In the genomic region with DNA sequence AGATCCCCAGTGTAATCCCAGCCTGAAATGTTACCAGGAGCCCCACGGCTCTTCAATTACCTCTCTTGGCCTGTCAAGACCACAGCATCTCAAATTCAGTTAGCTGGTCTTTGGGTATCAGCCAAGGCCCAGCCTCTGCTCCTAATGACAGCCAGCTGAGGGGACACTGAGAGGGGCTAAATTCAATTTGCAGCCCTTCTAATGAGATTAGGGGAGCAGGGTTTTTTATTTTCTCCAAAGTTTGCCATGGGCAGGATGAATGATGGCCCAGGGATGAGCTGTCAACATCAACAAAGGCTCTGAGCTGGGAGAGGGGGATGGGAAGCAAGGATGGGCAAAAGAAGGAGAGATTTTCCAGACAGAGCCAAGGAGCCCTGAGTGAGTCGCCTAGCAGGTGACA, we compare ENCODE assay signal across 16 cellular contexts.
A peak's percentile ranks its signal among the peaks of the same experiment; 100 is the strongest.
DNase-seq lines count a peak whose midpoint lies in the region; TF ChIP-seq lines count a peak whose summit lies in the region.
"Had no signal": no experiment of that assay in that cellular context is flagged by ENCODE, and none has a peak within 500 bp of the region (broad histone marks: within the 10 kb centered on the region; RNA-seq: fewer than 3 reads in every experiment).

No MANE protein-coding gene starts in this region.

- no peak overlapping the region for H3K4me3 Mint-ChIP-seq in osteocyte (ENCODE audit: unreplicated experiment)
- H3K4me3 Mint-ChIP-seq: CD8-positive, alpha-beta T cell; GM23338 had no signal

- peaks cover 4% of the 10 kb centered on the region for H3K9me3 Mint-ChIP-seq in osteocyte (ENCODE audit: unreplicated experiment)
- H3K9me3 Mint-ChIP-seq: CD8-positive, alpha-beta T cell had no signal

- no peaks in the 10 kb centered on the region for H3K36me3 Mint-ChIP-seq in osteocyte (ENCODE audit: unreplicated experiment)
- H3K36me3 Mint-ChIP-seq: CD8-positive, alpha-beta T cell had no signal

- H3K4me1 ChIP-seq in BE2C, result peaks cover 50% of the 10 kb centered on the region
- H3K4me1 ChIP-seq: BLaER1 treated with 17β-estradiol and CSF1 and Interleukin-3, amounts not matched to agents 10 nM and 100 nM had no signal

- no peak overlapping the region for H3K27ac Mint-ChIP-seq in osteocyte (ENCODE audit: unreplicated experiment)
- H3K27ac Mint-ChIP-seq: CD8-positive, alpha-beta T cell; GM23338 had no signal

- H3K27me3 Mint-ChIP-seq in osteocyte (ENCODE audit: unreplicated experiment), result no peaks in the 10 kb centered on the region

- no peak overlapping the region; the same call in 1 of the 2 replicates for H3K4me3 ChIP-seq in BE2C (ENCODE audit: low read depth, low read length)
- H3K4me3 ChIP-seq in coronary artery, result no peak overlapping the region
- H3K4me3 ChIP-seq: BLaER1 treated with 17β-estradiol and CSF1 and Interleukin-3, amounts not matched to agents 10 nM and 100 nM; GM23338 had no signal

- no peak overlapping the region for H3K27ac ChIP-seq in coronary artery
- H3K27ac ChIP-seq: BLaER1 treated with 17β-estradiol and CSF1 and Interleukin-3, amounts not matched to agents 10 nM and 100 nM; HL-60 had no signal

- H3K9me3 ChIP-seq in BE2C, result no peaks in the 10 kb centered on the region

- peak; percentile 91 for DNase-seq in BE2C
- DNase-seq in NCI-H82 treated with DMSO at 0.1 percent for 48 hours (lab: John Stamatoyannopoulos, UW; ENCODE audit: unreplicated experiment), result peak; percentile 93
- DNase-seq in coronary artery (ENCODE audit: low spot score), result peak; percentile 41
- DNase-seq in osteocyte (ENCODE audit: extremely low spot score, unreplicated experiment), result peak; percentile 32
- no peak for DNase-seq in NCI-H1694 (lab: John Stamatoyannopoulos, UW)
- no peak for DNase-seq in NCI-H774 (lab: John Stamatoyannopoulos, UW)
- no peak for DNase-seq in superior temporal gyrus (ENCODE audit: extremely low spot score)
- DNase-seq: 8988T; Calu3; CD8-positive, alpha-beta T cell; DMS79 treated with DMSO at 0.1 percent for 48 hours; GF-D8; HCEC 1CT had no signal

- TF ChIP-seq CTCF in BE2C (IDR thresholded peaks at IDR 0.05; ENCODE audit: low read depth, low read length) (no peak), coronary artery (IDR thresholded peaks at IDR 0.05) (no peak), osteocyte (IDR thresholded peaks at IDR 0.05) (no peak)

- H3K4me1 Mint-ChIP-seq in osteocyte (ENCODE audit: unreplicated experiment), result no peaks in the 10 kb centered on the region

- no peaks in the 10 kb centered on the region for H3K27me3 ChIP-seq in BE2C
- H3K27me3 ChIP-seq: BLaER1 treated with 17β-estradiol and CSF1 and Interleukin-3, amounts not matched to agents 10 nM and 100 nM had no signal

- no peaks in the 10 kb centered on the region for H3K36me3 ChIP-seq in BE2C
- H3K36me3 ChIP-seq: BLaER1 treated with 17β-estradiol and CSF1 and Interleukin-3, amounts not matched to agents 10 nM and 100 nM had no signal

Comparison
In these comparisons a context has a peak if more than half of its experiments do, and no peak if none do; other contexts are left out.
1. DNase-seq: peak in BE2C (single experiment), NCI-H82 treated with DMSO at 0.1 percent for 48 hours (single experiment), coronary artery (single experiment) and osteocyte (single experiment); none in NCI-H1694 (single experiment), NCI-H774 (single experiment) and superior temporal gyrus (single experiment).